8 cellular contexts compared by ENCODE assay signal in genomic region chr7:121366852-121367431, GRCh38. TPM values are rescaled to one million over a fixed set of nuclear protein-coding genes. Genes with fewer than 3 reads are reported as not detected.
DNase-seq lines count a peak whose midpoint lies in the region; ATAC-seq and TF ChIP-seq lines count a peak whose summit lies in the region.

No MANE protein-coding gene starts in this region.

- H3K4me3 Mint-ChIP-seq in endodermal cell: no peak overlapping the region

- H3K79me2 ChIP-seq in HCT116 (ENCODE audit: insufficient read depth, low read length): peaks cover 100% of the 10 kb centered on the region

- POLR2A ChIA-PET in HCT116 (lab: Charles Lee): interaction anchor here (1.0 to 1.4 kb wide), 3 partner anchors 29 to 628 kb away, joined by 3 to 6 read pairs (median 4); partner anchors contain the start of gene FAM3C

- H2AK5ac ChIP-seq in neuronal stem cell (ENCODE audit: low read depth, low read length): no peak overlapping the region

- no peak overlapping the region for H4K91ac ChIP-seq in neuronal stem cell (ENCODE audit: low read depth, low read length, poor library complexity)

- H3K36me3 ChIP-seq in HCT116 (ENCODE audit: control insufficient read depth in 1 of 2, insufficient read depth in 2 of 2, low read length in 2 of 2) (peaks cover 45 to 68% of the 10 kb centered on the region in 2 experiments), Peyer's patch (peaks cover 0 to 52% (median 0%) of the 10 kb centered on the region in 3 donors), endodermal cell (ENCODE audit: control insufficient read depth, insufficient read depth, low read length) (peaks cover 69% of the 10 kb centered on the region), neuronal stem cell (replicated peaks in 1 of 2; ENCODE audit: control insufficient read depth in 2 of 2, insufficient read depth in 2 of 2, low read length in 2 of 2) (peaks cover 6 to 75% of the 10 kb centered on the region in 2 donors)

- H3K4ac ChIP-seq in neuronal stem cell (ENCODE audit: low read length): no peak overlapping the region

- no peaks in the 10 kb centered on the region for H3K27me3 Mint-ChIP-seq in endodermal cell (ENCODE audit: insufficient read depth)

- BruUV-seq in HCT116 (replicated peaks; lab: Mats Ljungman, UMichigan): no TSS peak

- 85 to 86% methylated on average over 1 to 2 of the region's 2 CpGs for WGBS in endodermal cell (ENCODE audit: insufficient coverage in 1 of 2, insufficient read length in 1 of 2), 2 experiments
- WGBS in neuronal stem cell (ENCODE audit: extremely low coverage in 2 of 2, insufficient read length in 2 of 2, insufficient replicate concordance in 1 of 2), 2 donors: no CpG with 5 or more reads among the region's 2 CpGs

- no peak overlapping the region for H3K23ac ChIP-seq in neuronal stem cell (ENCODE audit: low read depth, low read length, poor library complexity)

- no peak overlapping the region for H3K14ac ChIP-seq in neuronal stem cell (ENCODE audit: low read length)

- RAD21 ChIA-PET in HCT116 (lab: Charles Lee; ENCODE audit: low non-redundant PET in 1 of 2, low total read pairs in 2 of 2, uncharacterized antibody in 2 of 2, unreplicated experiment in 2 of 2): interaction anchor here (0.6 to 1.7 kb wide), 4 partner anchors 134 to 628 kb away, joined by 3 to 6 read pairs (median 5); no protein-coding TSS in a partner anchor

- H3K4me3 ChIP-seq in HCT116 (replicated peaks in 1 of 2; ENCODE audit: low read depth in 1 of 2, low read length in 2 of 2) (no peak overlapping the region), Peyer's patch (no peak overlapping the region), endodermal cell (ENCODE audit: low read length) (no peak overlapping the region), neuronal stem cell (ENCODE audit: low read length in 2 of 2) (no peak overlapping the region)

- no peak overlapping the region for H2BK120ac ChIP-seq in neuronal stem cell (ENCODE audit: low read depth, low read length)

- H2BK15ac ChIP-seq in neuronal stem cell (ENCODE audit: low read length): no peak overlapping the region

- H3K4me1 ChIP-seq in HCT116 (ENCODE audit: control insufficient read depth in 1 of 2, insufficient read depth in 2 of 2, low read length in 2 of 2) (peaks cover 34 to 50% of the 10 kb centered on the region in 2 experiments), Peyer's patch (peaks cover 0 to 12% (median 0%) of the 10 kb centered on the region in 4 donors), endodermal cell (ENCODE audit: control insufficient read depth, insufficient read depth, low read length) (peaks cover 2% of the 10 kb centered on the region), neuronal stem cell (ENCODE audit: control insufficient read depth in 2 of 2, insufficient read depth in 1 of 2, low read depth in 1 of 2, low read length in 2 of 2) (no peaks in the 10 kb centered on the region)

- H2BK12ac ChIP-seq in neuronal stem cell (ENCODE audit: low read length): no peak overlapping the region

- no peak overlapping the region for H3K27ac Mint-ChIP-seq in endodermal cell

- ATAC-seq in HCT116: 0 out of 2 replicates have a peak, but pooled peaks have one; percentile 45

- H3K27ac ChIP-seq in HCT116 (ENCODE audit: low read depth, low read length) (peak overlapping the region; percentile 30; the same call in 1 of the 2 replicates), Peyer's patch (no peak overlapping the region), endodermal cell (ENCODE audit: low read depth, low read length) (no peak overlapping the region), neuronal stem cell (replicated peaks; ENCODE audit: low read length) (no peak overlapping the region)

- H3K18ac ChIP-seq in neuronal stem cell (ENCODE audit: low read length): no peak overlapping the region

- no peaks in the 10 kb centered on the region for H3K9me2 ChIP-seq in HCT116 (ENCODE audit: insufficient read depth)

- H3K9me3 ChIP-seq in HCT116 (ENCODE audit: control insufficient read depth in 1 of 2, insufficient read depth in 1 of 2, low read depth in 1 of 2, low read length in 2 of 2) (no peaks in the 10 kb centered on the region), Peyer's patch (no peaks in the 10 kb centered on the region), endodermal cell (ENCODE audit: control insufficient read depth, low read length) (no peaks in the 10 kb centered on the region), neuronal stem cell (replicated peaks in 1 of 2; ENCODE audit: control insufficient read depth in 2 of 2, insufficient read depth in 1 of 2, low read depth in 1 of 2, low read length in 2 of 2) (no peaks in the 10 kb centered on the region)

- no peak overlapping the region for H3K4me2 ChIP-seq in HCT116 (ENCODE audit: low read length)
- H3K4me2 ChIP-seq in neuronal stem cell (ENCODE audit: insufficient read depth, low read length, poor library complexity, severe bottlenecking): no peak overlapping the region

- intact Hi-C loops in HCT116 (cut with micrococcal nuclease): loop anchor here (1.0 kb wide), 2 partner anchors 180 to 628 kb away; no protein-coding TSS in a partner anchor

- CTCF ChIA-PET in HCT116 (lab: Charles Lee): interaction anchor here (0.6 to 3.0 kb wide), 19 partner anchors 9 to 627 kb away, joined by 3 to 42 read pairs (median 5); partner anchors contain the start of gene FAM3C

- H3K9ac ChIP-seq in HCT116 (ENCODE audit: low read length) (no peak overlapping the region), endodermal cell (ENCODE audit: extremely low read depth, low read length, poor library complexity, severe bottlenecking) (no peak overlapping the region), neuronal stem cell (ENCODE audit: low read depth, low read length, poor library complexity) (no peak overlapping the region)

- no peak overlapping the region for H2AFZ ChIP-seq in HCT116 (ENCODE audit: low read depth, low read length, poor library complexity, severe bottlenecking)
- H2AFZ ChIP-seq in neuronal stem cell (ENCODE audit: low read length): no peak overlapping the region

- H2BK5ac ChIP-seq in neuronal stem cell (ENCODE audit: low read length): no peak overlapping the region

- H4K20me1 ChIP-seq in HCT116 (ENCODE audit: insufficient read depth): 0 out of 2 replicates have a peak, but pooled peaks cover 4% of the 10 kb centered on the region

- H4K8ac ChIP-seq in neuronal stem cell (ENCODE audit: low read depth, low read length): no peak overlapping the region

- peaks cover 55% of the 10 kb centered on the region for H3K36me3 Mint-ChIP-seq in endodermal cell (ENCODE audit: low read depth)

- H3K4me1 Mint-ChIP-seq in endodermal cell: peaks cover 13% of the 10 kb centered on the region

- no peaks in the 10 kb centered on the region for H3K79me1 ChIP-seq in neuronal stem cell (ENCODE audit: low read depth, low read length)

- peak; percentile 57 to 71 (median 64); a peak in 5 of 6 replicates for TF ChIP-seq CTCF in HCT116 (IDR thresholded peaks at IDR 0.05 in 2 of 3, conservative IDR thresholded peaks at IDR 0.05 in 1 of 3; ENCODE audit: borderline replicate concordance in 1 of 3, insufficient read depth in 1 of 3, low read depth in 2 of 3, low read length in 2 of 3)
- TF ChIP-seq CTCF in Peyer's patch (IDR thresholded peaks at IDR 0.05): peak; percentile 28 to 87 (median 82)
- peak; percentile 89 for TF ChIP-seq CTCF in endodermal cell (conservative IDR thresholded peaks at IDR 0.05)

- DNase-seq in NCI-H1436 (lab: John Stamatoyannopoulos, UW) (peak; percentile 22), NCI-H1436 treated with DMSO at 0.1 percent for 48 hours (lab: John Stamatoyannopoulos, UW) (no peak), HCT116 (ENCODE audit: low read depth, low spot score) (no peak), Peyer's patch (no peak), endodermal cell (no peak), neuronal stem cell (ENCODE audit: low spot score) (peak; percentile 6), amniotic stem cell (lab: John Stamatoyannopoulos, UW) (no peak), NCI-H1048 (lab: John Stamatoyannopoulos, UW) (no peak)

- H3K9me3 Mint-ChIP-seq in endodermal cell: no peaks in the 10 kb centered on the region

- peak; percentile 69 for TF ChIP-seq RAD21 in HCT116 (IDR thresholded peaks at IDR 0.05; ENCODE audit: low read depth)

- no peaks in the 10 kb centered on the region for H3K27me3 ChIP-seq in HCT116 (ENCODE audit: insufficient read depth, low read length)
- H3K27me3 ChIP-seq in Peyer's patch: no peaks in the 10 kb centered on the region
- no peaks in the 10 kb centered on the region for H3K27me3 ChIP-seq in endodermal cell (ENCODE audit: control insufficient read depth, insufficient read depth, low read length, poor library complexity, severe bottlenecking)
- H3K27me3 ChIP-seq in neuronal stem cell (ENCODE audit: control insufficient read depth in 3 of 3, insufficient read depth in 3 of 3, low read depth in 1 of 3, low read length in 3 of 3): no peaks in the 10 kb centered on the region

- no peak for TF ChIP-seq POLR2A in HCT116 (IDR thresholded peaks at IDR 0.05; ENCODE audit: borderline replicate concordance, extremely low read depth, insufficient read depth, insufficient read length)
- no peak for TF ChIP-seq POLR2A in Peyer's patch (IDR thresholded peaks at IDR 0.05)

TF ChIP-seq in HCT116, 20 proteins besides CTCF, POLR2A, EP300 and RAD21 (continues in another document):
- no peak for TF ChIP-seq ZBTB33 (IDR thresholded peaks at IDR 0.05; ENCODE audit: extremely low read depth, insufficient replicate concordance, low read length)

RNA-seq across cellular contexts. Expression of gene FAM3C, which starts 29.2 kb away (rescaled TPM):
- total RNA-seq in HCT116 (2021; ENCODE audit: unreplicated experiment) (322 TPM), Peyer's patch (100 to 1,000 TPM in 3 of 4 donors, 10 to 100 TPM in 1; 20.6 to 204 (median 149) TPM), endodermal cell (10 to 100 TPM; 61.3 to 61.5 TPM)
- 103 and 148 TPM in 2 replicates for polyA plus RNA-seq in HCT116 (2012)
- 54.5 TPM for polyA plus RNA-seq in endodermal cell (2013, experiment 1 of 2)
- 53.0 TPM for polyA plus RNA-seq in endodermal cell (2013, experiment 2 of 2)
- polyA plus RNA-seq in neuronal stem cell (2013, experiment 1 of 2): 39.6 TPM
- polyA plus RNA-seq in neuronal stem cell (2013, experiment 2 of 2): 40.5 TPM

RNA-seq across cellular contexts. Expression of gene WNT16, which starts 38.1 kb away (rescaled TPM):
- total RNA-seq in HCT116 (2021; ENCODE audit: unreplicated experiment): 152 TPM
- polyA plus RNA-seq in HCT116 (2012): 89.8 and 100 TPM in 2 replicates
- not detected for total RNA-seq in Peyer's patch
- under 1 TPM; 0.57 to 0.93 TPM for total RNA-seq in endodermal cell
- 0.18 TPM for polyA plus RNA-seq in endodermal cell (2013, experiment 1 of 2)
- not detected for polyA plus RNA-seq in endodermal cell (2013, experiment 2 of 2)
- polyA plus RNA-seq in neuronal stem cell (2013, experiment 1 of 2): 0.04 TPM
- polyA plus RNA-seq in neuronal stem cell (2013, experiment 2 of 2): 0.06 TPM

Comparison
In these comparisons a context has a peak if more than half of its experiments do, and no peak if none do; other contexts are left out.
1. DNase-seq: peak in NCI-H1436 (single experiment) and neuronal stem cell (single experiment); none in NCI-H1436 treated with DMSO at 0.1 percent for 48 hours (single experiment), HCT116 (single experiment), Peyer's patch (0 of 3), endodermal cell (single experiment), amniotic stem cell (single experiment) and NCI-H1048 (single experiment).
2. RNA of gene WNT16, which starts 38.1 kb away (total RNA-seq): 152 TPM in HCT116 (single experiment); 0.57 to 0.93 TPM in endodermal cell and not detected in Peyer's patch; every median in the first group is over 10 times any median in the second.
3. Peak in every context shown above with its lines, with median percentiles within 50 percentile points of each other: CTCF ChIP-seq.